Comparison of ENCODE assay signal across 8 cellular contexts in the genomic region with DNA sequence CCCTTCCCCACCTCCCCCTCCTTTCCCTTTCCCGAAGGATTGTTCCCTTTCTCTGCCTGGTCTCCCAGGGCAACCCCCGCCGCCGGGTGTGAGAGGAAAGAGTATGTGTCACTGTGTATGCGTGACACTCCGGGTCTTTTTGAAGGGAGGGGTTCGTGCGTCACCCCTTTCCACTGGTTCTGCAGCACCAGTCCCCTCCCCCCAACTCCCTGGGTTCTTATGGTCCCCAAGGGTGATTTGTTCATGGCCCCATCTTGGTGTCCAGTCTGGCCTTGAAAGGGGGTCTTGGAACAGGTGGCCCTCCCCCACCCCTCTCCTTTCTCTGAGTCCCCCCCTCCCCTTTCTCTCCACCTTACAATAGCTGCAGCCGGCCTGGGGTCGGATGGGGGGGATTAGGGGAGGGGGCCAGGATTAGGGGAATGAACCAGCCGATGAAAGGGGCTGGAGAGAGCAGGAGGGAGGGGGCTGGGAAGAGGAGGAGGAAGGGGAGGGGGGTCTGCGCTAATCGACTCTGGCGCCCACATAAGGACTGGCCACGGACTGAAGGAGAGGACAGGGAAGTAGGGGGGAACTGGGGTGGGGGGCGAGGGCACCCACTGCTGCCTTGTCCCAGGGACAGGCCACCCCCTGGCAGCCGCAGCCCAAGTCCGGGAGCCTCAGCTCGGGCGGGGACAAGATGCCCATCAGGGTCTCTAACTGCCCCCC. TPM values are rescaled to one million over a fixed set of nuclear protein-coding genes. Genes with fewer than 3 reads are reported as not detected.
DNase-seq lines count a peak whose midpoint lies in the region; ATAC-seq and TF ChIP-seq lines count a peak whose summit lies in the region.

No MANE protein-coding gene starts in this region.

- H3K36me3 ChIP-seq in mesodermal cell (ENCODE audit: control insufficient read depth, insufficient read depth, low read length) = peaks cover 47% of the 10 kb centered on the region

- POLR2A ChIA-PET in AG04449 (lab: Yijun Ruan, JAX) = interaction anchor here (2.1 to 2.5 kb wide), 2 partner anchors 42 to 235 kb away, joined by 8 to 25 read pairs; no protein-coding TSS in a partner anchor
- POLR2A ChIA-PET in MCF 10A (lab: Yijun Ruan, JAX) = interaction anchor here (0.7 to 3.7 kb wide), 4 partner anchors 42 to 235 kb away, joined by 3 to 73 read pairs (median 18); partner anchors contain the start of genes RPS18 and VPS52

- CTCF ChIA-PET in AG04449 (lab: Yijun Ruan, JAX) = interaction anchor here (1.2 kb wide), 1 partner anchor 40 kb away, joined by 4 read pairs; no protein-coding TSS in a partner anchor
- CTCF ChIA-PET in MCF 10A (lab: Yijun Ruan, JAX) = interaction anchor here (1.2 kb wide), 1 partner anchor 41 kb away, joined by 4 read pairs; no protein-coding TSS in a partner anchor

- no TSS peak for BruUV-seq in MCF 10A (replicated peaks; lab: Mats Ljungman, UMichigan)

- 6% methylated on average over 8 of the region's 20 CpGs; no CpG with 5 or more reads in 1 of the 2 experiments for WGBS in mesodermal cell (ENCODE audit: insufficient coverage in 2 of 2), 2 experiments

- peaks cover 26% of the 10 kb centered on the region for H3K4me1 ChIP-seq in mesodermal cell (ENCODE audit: control insufficient read depth, insufficient read depth, low read length, poor library complexity, severe bottlenecking)

- H3K4me3 ChIP-seq in AG04449 (ENCODE audit: low read depth, low read length) (peak overlapping the region; percentile 83), HFF-Myc (replicated peaks; ENCODE audit: low read depth, low read length) (peak overlapping the region; percentile 94), mesodermal cell (ENCODE audit: extremely low read depth, insufficient read depth, low read length, poor library complexity, severe bottlenecking) (peak overlapping the region; percentile 90)

- intact Hi-C loops in MCF 10A (cut with micrococcal nuclease) = no loop called here

- TF ChIP-seq CTCF in AG04449 (IDR thresholded peaks at IDR 0.05; ENCODE audit: insufficient read depth, low read length, missing control alignments) = no peak
- TF ChIP-seq CTCF in HFF-Myc (IDR thresholded peaks at IDR 0.05; ENCODE audit: low read depth, low read length, missing control alignments) = no peak
- TF ChIP-seq CTCF in MCF 10A (IDR thresholded peaks at IDR 0.05; ENCODE audit: unreplicated experiment) = no peak

- H3K4me3 Mint-ChIP-seq in MCF 10A (ENCODE audit: unreplicated experiment) = peak overlapping the region; percentile 87

- H3K36me3 Mint-ChIP-seq in MCF 10A (ENCODE audit: insufficient read depth, unreplicated experiment) = peaks cover 29% of the 10 kb centered on the region

- no peak for DNase-seq in AG04449 (ENCODE audit: low read depth, low spot score)
- no peak for DNase-seq in HFF-Myc (ENCODE audit: extremely low read depth, low read depth)
- no peak for DNase-seq in MCF 10A (ENCODE audit: unreplicated experiment)
- DNase-seq in stimulated activated CD4-positive, alpha-beta T cell treated with anti-CD3 and anti-CD28 coated beads, Interleukin-4, amount 100 ng/mL, for 24 hours = no peak

- H3K4me1 Mint-ChIP-seq in MCF 10A (ENCODE audit: insufficient read depth, unreplicated experiment) = peaks cover 56% of the 10 kb centered on the region

- no peak overlapping the region for H3K27ac Mint-ChIP-seq in MCF 10A (ENCODE audit: low read depth, unreplicated experiment)

- ATAC-seq in HG03469 (IDR thresholded peaks at IDR 0.05; ENCODE audit: unreplicated experiment) (no peak), HG03565 (IDR thresholded peaks at IDR 0.05; ENCODE audit: unreplicated experiment) (no peak), HG03025 (IDR thresholded peaks at IDR 0.05; ENCODE audit: low FRiP score, unreplicated experiment) (no peak)

- no peaks in the 10 kb centered on the region for H3K9me3 ChIP-seq in mesodermal cell (ENCODE audit: control insufficient read depth, low read length)

- H3K27me3 Mint-ChIP-seq in MCF 10A (ENCODE audit: insufficient read depth, unreplicated experiment) = no peaks in the 10 kb centered on the region

- H3K27ac ChIP-seq in mesodermal cell (ENCODE audit: low read depth, low read length, severe bottlenecking) = peak overlapping the region; percentile 87

- no peaks in the 10 kb centered on the region for H3K9me3 Mint-ChIP-seq in MCF 10A (ENCODE audit: unreplicated experiment)

RNA-seq across cellular contexts. Expression of gene RING1, which starts 1.3 kb away (rescaled TPM):
- total RNA-seq in MCF 10A (2022) = 45.4 and 48.3 TPM in 2 replicates
- polyA plus RNA-seq in mesodermal cell (2013, experiment 1 of 2) = 30.4 TPM
- 27.6 TPM for polyA plus RNA-seq in mesodermal cell (2013, experiment 2 of 2)

RNA-seq across cellular contexts. Expression of gene HSD17B8, which starts 2.6 kb away (rescaled TPM):
- 26.4 and 26.6 TPM in 2 replicates for total RNA-seq in MCF 10A (2022)
- 4.5 TPM for polyA plus RNA-seq in mesodermal cell (2013, experiment 1 of 2)
- polyA plus RNA-seq in mesodermal cell (2013, experiment 2 of 2) = 3.3 TPM

RNA-seq across cellular contexts. Expression of gene SLC39A7, which starts 6.3 kb away (rescaled TPM):
- total RNA-seq in MCF 10A (2022) = 118 and 187 TPM in 2 replicates
- 136 TPM for polyA plus RNA-seq in mesodermal cell (2013, experiment 1 of 2)
- polyA plus RNA-seq in mesodermal cell (2013, experiment 2 of 2) = 121 TPM

RNA-seq across cellular contexts. Expression of gene RXRB, which starts 6.6 kb away (rescaled TPM):
- total RNA-seq in MCF 10A (2022) = 29.6 and 35.1 TPM in 2 replicates
- 39.3 TPM for polyA plus RNA-seq in mesodermal cell (2013, experiment 1 of 2)
- 31.0 TPM for polyA plus RNA-seq in mesodermal cell (2013, experiment 2 of 2)

RNA-seq across cellular contexts. Expression of gene COL11A2, which starts 14.7 kb away (rescaled TPM):
- 0.91 and 1.5 TPM in 2 replicates for total RNA-seq in MCF 10A (2022)
- 20.3 TPM for polyA plus RNA-seq in mesodermal cell (2013, experiment 1 of 2)
- 16.4 TPM for polyA plus RNA-seq in mesodermal cell (2013, experiment 2 of 2)
